Comparison of ENCODE assay signal across 2 cellular contexts in genomic region chr12:92614041-92614440, GRCh38.
TF ChIP-seq lines count a peak whose summit lies in the region.

No MANE protein-coding gene starts in this region.

TF ChIP-seq in IMR-90, 13 proteins besides CTCF, POLR2A, EP300 and RAD21:
- TF ChIP-seq CEBPB (IDR thresholded peaks at IDR 0.05; ENCODE audit: low read depth, low read length) (peak; percentile 31; the same call in 1 of the 2 replicates), SMC3 (IDR thresholded peaks at IDR 0.05; ENCODE audit: low read depth, low read length) (no peak)

TF ChIP-seq in SK-N-SH treated with all-trans-retinoic acid at 6 μM for 48 hours, 23 proteins besides CTCF, POLR2A, EP300 and RAD21:
- no peak for TF ChIP-seq ISL1 (CRISPR knock-in tag; IDR thresholded peaks at IDR 0.05)
- TF ChIP-seq CSRNP3 (CRISPR knock-in tag; IDR thresholded peaks at IDR 0.05): no peak
- no peak for TF ChIP-seq POU6F1 (CRISPR knock-in tag; IDR thresholded peaks at IDR 0.05; ENCODE audit: borderline replicate concordance, low read depth)
- no peak for TF ChIP-seq PPARA (CRISPR knock-in tag; IDR thresholded peaks at IDR 0.05; ENCODE audit: borderline replicate concordance)
- no peak for TF ChIP-seq SNAI2 (CRISPR knock-in tag; IDR thresholded peaks at IDR 0.05)
- TF ChIP-seq ZFP30 (CRISPR knock-in tag; IDR thresholded peaks at IDR 0.05): no peak
